12 cellular contexts compared by ENCODE assay signal in the genomic region with DNA sequence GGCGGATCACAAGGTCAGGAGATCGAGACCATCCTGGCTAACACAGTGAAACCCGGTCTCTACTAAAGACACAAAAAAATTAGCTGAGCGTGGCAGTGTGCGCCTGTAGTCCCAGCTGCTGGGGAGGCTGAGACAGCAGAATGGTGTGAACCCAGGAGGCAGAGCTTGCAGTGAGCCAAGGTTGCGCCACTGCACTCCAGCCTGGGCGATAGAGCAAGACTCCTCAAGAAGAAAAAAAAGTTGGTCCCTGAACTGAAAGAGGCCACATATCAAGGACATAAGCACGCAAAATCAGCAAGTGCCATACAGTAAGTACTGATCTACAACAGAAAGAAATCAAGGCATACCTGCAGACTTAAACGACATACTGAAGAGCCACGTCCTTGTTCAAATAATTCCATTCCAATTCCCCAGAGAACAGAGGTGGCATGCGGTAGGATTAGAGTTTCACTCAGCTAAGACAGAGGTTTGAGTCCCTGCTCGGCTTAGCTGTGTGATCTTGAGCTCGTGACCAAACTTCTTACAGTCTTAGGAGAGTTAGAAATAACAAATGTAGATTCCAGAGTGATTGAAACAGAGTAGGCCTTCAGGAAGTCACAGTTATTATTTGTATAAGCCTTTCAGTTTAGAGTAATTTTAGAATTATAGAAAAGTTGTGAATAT. TPM values are rescaled to one million over a fixed set of nuclear protein-coding genes. Genes with fewer than 3 reads are reported as not detected.
DNase-seq lines count a peak whose midpoint lies in the region; ATAC-seq and TF ChIP-seq lines count a peak whose summit lies in the region.
"Had no signal": no experiment of that assay in that cellular context is flagged by ENCODE, and none has a peak within 500 bp of the region (broad histone marks: within the 10 kb centered on the region; RNA-seq: fewer than 3 reads in every experiment).

No MANE protein-coding gene starts in this region.

- no peaks in the 10 kb centered on the region for H3K9me3 Mint-ChIP-seq in activated naive CD8-positive, alpha-beta T cell treated with anti-CD3 and anti-CD28 coated beads, Interleukin-2, amount 10 ng/mL, durations not matched to agents 7 days and 5 days
- H3K9me3 Mint-ChIP-seq in activated naive CD8-positive, alpha-beta T cell treated with anti-CD3 and anti-CD28 coated beads for 36 hours, result no peaks in the 10 kb centered on the region
- H3K9me3 Mint-ChIP-seq in brain (no peaks in the 10 kb centered on the region), natural killer cell (no peaks in the 10 kb centered on the region)
- H3K9me3 Mint-ChIP-seq: activated CD4-positive, alpha-beta T cell treated with anti-CD3 and anti-CD28 coated beads, Interleukin-2, amount 10 ng/mL, durations not matched to agents 24 days and 14 days had no signal

- POLR2A ChIA-PET in activated naive CD8-positive, alpha-beta T cell treated with anti-CD3 and anti-CD28 coated beads, Interleukin-2, amount 10 ng/mL, durations not matched to agents 7 days and 5 days (lab: Charles Lee), result no interaction called here

- no peak for TF ChIP-seq EP300 in upper lobe of left lung (IDR thresholded peaks at IDR 0.05)

- H3K4me1 ChIP-seq in upper lobe of left lung, result peaks cover 58 to 91% (median 73%) of the 10 kb centered on the region in 4 donors

- H3K36me3 ChIP-seq in upper lobe of left lung, result no peaks in the 10 kb centered on the region

- no peaks in the 10 kb centered on the region for H3K27me3 ChIP-seq in upper lobe of left lung

- 63 to 72% methylated on average over 13 of the region's 13 CpGs for WGBS in upper lobe of left lung, 2 donors

- no peak for TF ChIP-seq POLR2A in upper lobe of left lung (IDR thresholded peaks at IDR 0.05)

- intact Hi-C loops in natural killer cell (cut with micrococcal nuclease), result no loop called here

- H3K27ac Mint-ChIP-seq in activated naive CD8-positive, alpha-beta T cell treated with anti-CD3 and anti-CD28 coated beads, Interleukin-2, amount 10 ng/mL, durations not matched to agents 7 days and 5 days, result no peak overlapping the region
- H3K27ac Mint-ChIP-seq in activated naive CD8-positive, alpha-beta T cell treated with anti-CD3 and anti-CD28 coated beads for 36 hours, result no peak overlapping the region
- H3K27ac Mint-ChIP-seq in brain (peak overlapping the region; percentile 8 to 93 (median 83)), natural killer cell (peak overlapping the region; percentile 65 to 73)

- H3K27me3 Mint-ChIP-seq in activated naive CD8-positive, alpha-beta T cell treated with anti-CD3 and anti-CD28 coated beads, Interleukin-2, amount 10 ng/mL, durations not matched to agents 7 days and 5 days, result no peaks in the 10 kb centered on the region
- no peaks in the 10 kb centered on the region for H3K27me3 Mint-ChIP-seq in activated naive CD8-positive, alpha-beta T cell treated with anti-CD3 and anti-CD28 coated beads for 36 hours
- H3K27me3 Mint-ChIP-seq in brain (no peaks in the 10 kb centered on the region), natural killer cell (ENCODE audit: low read depth in 2 of 2) (no peaks in the 10 kb centered on the region)
- H3K27me3 Mint-ChIP-seq: activated CD4-positive, alpha-beta T cell treated with anti-CD3 and anti-CD28 coated beads, Interleukin-2, amount 10 ng/mL, durations not matched to agents 24 days and 14 days had no signal

- H3K4me3 ChIP-seq in upper lobe of left lung, result no peak overlapping the region

- no peak for ATAC-seq in activated naive CD8-positive, alpha-beta T cell treated with anti-CD3 and anti-CD28 coated beads, Interleukin-2, amount 10 ng/mL, durations not matched to agents 7 days and 5 days (ENCODE audit: low read depth)
- ATAC-seq in natural killer cell (no peak), upper lobe of left lung (ENCODE audit: low FRiP score in 2 of 2) (no peak), GM18909 (IDR thresholded peaks at IDR 0.05; ENCODE audit: poor library complexity, unreplicated experiment) (no peak)

- H3K36me3 Mint-ChIP-seq in activated naive CD8-positive, alpha-beta T cell treated with anti-CD3 and anti-CD28 coated beads, Interleukin-2, amount 10 ng/mL, durations not matched to agents 7 days and 5 days, result peaks cover 13% of the 10 kb centered on the region
- peaks cover 11% of the 10 kb centered on the region for H3K36me3 Mint-ChIP-seq in activated naive CD8-positive, alpha-beta T cell treated with anti-CD3 and anti-CD28 coated beads for 36 hours
- peaks cover 27% of the 10 kb centered on the region for H3K36me3 Mint-ChIP-seq in brain
- no peaks in the 10 kb centered on the region for H3K36me3 Mint-ChIP-seq in natural killer cell

- peak overlapping the region; percentile 5 to 66 (median 36) for H3K27ac ChIP-seq in upper lobe of left lung

- H3K4me3 Mint-ChIP-seq in activated naive CD8-positive, alpha-beta T cell treated with anti-CD3 and anti-CD28 coated beads, Interleukin-2, amount 10 ng/mL, durations not matched to agents 7 days and 5 days, result peak overlapping the region; percentile 12
- H3K4me3 Mint-ChIP-seq in activated naive CD8-positive, alpha-beta T cell treated with anti-CD3 and anti-CD28 coated beads for 36 hours, result no peak overlapping the region
- H3K4me3 Mint-ChIP-seq in brain (peak overlapping the region in 1 of 5 experiments; percentile 21), natural killer cell (no peak overlapping the region)
- H3K4me3 Mint-ChIP-seq: activated CD4-positive, alpha-beta T cell treated with anti-CD3 and anti-CD28 coated beads, Interleukin-2, amount 10 ng/mL, durations not matched to agents 24 days and 14 days had no signal

- H3K4me1 Mint-ChIP-seq in activated naive CD8-positive, alpha-beta T cell treated with anti-CD3 and anti-CD28 coated beads, Interleukin-2, amount 10 ng/mL, durations not matched to agents 7 days and 5 days, result peaks cover 28% of the 10 kb centered on the region
- H3K4me1 Mint-ChIP-seq in activated naive CD8-positive, alpha-beta T cell treated with anti-CD3 and anti-CD28 coated beads for 36 hours, result peaks cover 31% of the 10 kb centered on the region
- H3K4me1 Mint-ChIP-seq in brain (peaks cover 85% of the 10 kb centered on the region), natural killer cell (peaks cover 71 to 73% of the 10 kb centered on the region in 2 donors)

- no peak for DNase-seq in activated naive CD8-positive, alpha-beta T cell treated with anti-CD3 and anti-CD28 coated beads, Interleukin-2, amount 10 ng/mL, durations not matched to agents 7 days and 5 days
- no peak for DNase-seq in activated naive CD8-positive, alpha-beta T cell treated with anti-CD3 and anti-CD28 coated beads for 36 hours
- DNase-seq in natural killer cell, result no peak
- DNase-seq in upper lobe of left lung, result peak in 1 of 2 donors; percentile 83
- no peak for DNase-seq in DMS79 (lab: John Stamatoyannopoulos, UW)
- no peak for DNase-seq in UCSD-AML1 (lab: John Stamatoyannopoulos, UW; ENCODE audit: unreplicated experiment)
- DNase-seq: activated CD4-positive, alpha-beta T cell treated with anti-CD3 and anti-CD28 coated beads, Interleukin-2, amount 10 ng/mL, durations not matched to agents 24 days and 14 days; KG1; left cardiac atrium; NCI-H1694 treated with DMSO at 0.1 percent for 48 hours had no signal

- H3K9me3 ChIP-seq in upper lobe of left lung, result no peaks in the 10 kb centered on the region

- TF ChIP-seq CTCF in brain (conservative IDR thresholded peaks at IDR 0.05) (no peak), natural killer cell (IDR thresholded peaks at IDR 0.05) (no peak), upper lobe of left lung (IDR thresholded peaks at IDR 0.05) (no peak)

RNA-seq across cellular contexts. Expression of a gene that starts 29.2 kb away (rescaled TPM):
- total RNA-seq in activated naive CD8-positive, alpha-beta T cell treated with anti-CD3 and anti-CD28 coated beads, Interleukin-2, amount 10 ng/mL, durations not matched to agents 7 days and 5 days, result 10 to 100 TPM; 13.5 to 13.7 TPM
- 10 to 100 TPM; 22.4 to 23.3 TPM for total RNA-seq in activated naive CD8-positive, alpha-beta T cell treated with anti-CD3 and anti-CD28 coated beads for 36 hours
- polyA plus RNA-seq in brain (ENCODE audit: insufficient read depth, low read depth, low replicate concordance), result 79.2 TPM
- 10 to 100 TPM; 15.5 to 29.1 (median 28.6) TPM for total RNA-seq in natural killer cell
- 10 to 100 TPM; 16.2 to 49.0 (median 36.7) TPM for total RNA-seq in upper lobe of left lung

Comparison
In these comparisons a context has a peak if more than half of its experiments do, and no peak if none do; other contexts are left out.
1. H3K27ac Mint-ChIP-seq: peak in brain (5 of 5) and natural killer cell (2 of 2); none in activated naive CD8-positive, alpha-beta T cell treated with anti-CD3 and anti-CD28 coated beads, Interleukin-2, amount 10 ng/mL, durations not matched to agents 7 days and 5 days (single experiment) and activated naive CD8-positive, alpha-beta T cell treated with anti-CD3 and anti-CD28 coated beads for 36 hours (single experiment).